1 cellular context compared by ENCODE assay signal in genomic region chr15:62119926-62120273, GRCh38.
TF ChIP-seq lines count a peak whose summit lies in the region.

No MANE protein-coding gene starts in this region.

TF ChIP-seq in WTC11, 78 proteins besides CTCF, POLR2A, EP300 and RAD21 (continued from another document):
- TF ChIP-seq CDX4 (CRISPR knock-in tag; IDR thresholded peaks at IDR 0.05; ENCODE audit: borderline replicate concordance): no peak
- TF ChIP-seq GTF2I (CRISPR knock-in tag; conservative IDR thresholded peaks at IDR 0.05): no peak
